In genomic region chr7:98329100-98329871, GRCh38 we compare ENCODE assay signal across 21 cellular contexts. TPM values are rescaled to one million over a fixed set of nuclear protein-coding genes. Genes with fewer than 3 reads are reported as not detected.
DNase-seq lines count a peak whose midpoint lies in the region; ATAC-seq, FAIRE-seq and TF ChIP-seq lines count a peak whose summit lies in the region.
"Had no signal": no experiment of that assay in that cellular context is flagged by ENCODE, and none has a peak within 500 bp of the region (broad histone marks: within the 10 kb centered on the region; RNA-seq: fewer than 3 reads in every experiment).

No MANE protein-coding gene starts in this region.

- no peak for FAIRE-seq in RCC 7860 (lab: Jason Lieb, UNC)
- FAIRE-seq: frontal cortex, GM12892, small intestine had no signal

- H3K27me3 Mint-ChIP-seq in mesothelial cell of epicardium (ENCODE audit: low read depth), result no peaks in the 10 kb centered on the region
- H3K27me3 Mint-ChIP-seq: CD4-positive, alpha-beta memory T cell; stimulated activated naive CD8-positive, alpha-beta T cell treated with anti-CD3 and anti-CD28 coated beads, Interleukin-15, amount 100 ng/mL, for 72 hours had no signal

- H3K27ac Mint-ChIP-seq in mesothelial cell of epicardium, result peak overlapping the region; percentile 70
- H3K27ac Mint-ChIP-seq: immature natural killer cell had no signal

- ATAC-seq in GM21619 (IDR thresholded peaks at IDR 0.05; ENCODE audit: unreplicated experiment), result no peak
- no peak for ATAC-seq in GM18519 (IDR thresholded peaks at IDR 0.05; ENCODE audit: low FRiP score, unreplicated experiment)
- ATAC-seq in GM18870 (IDR thresholded peaks at IDR 0.05; ENCODE audit: unreplicated experiment), result no peak
- ATAC-seq: stimulated activated naive CD8-positive, alpha-beta T cell treated with anti-CD3 and anti-CD28 coated beads, Interleukin-15, amount 100 ng/mL, for 72 hours had no signal

- peaks cover 19% of the 10 kb centered on the region for H3K9me3 Mint-ChIP-seq in mesothelial cell of epicardium
- H3K9me3 Mint-ChIP-seq: immature natural killer cell; stimulated activated naive CD8-positive, alpha-beta T cell treated with anti-CD3 and anti-CD28 coated beads, Interleukin-15, amount 100 ng/mL, for 72 hours had no signal

- DNase-seq in AG04449 (ENCODE audit: low read depth, low spot score) (peak; percentile 12), RCC 7860 (ENCODE audit: low spot score) (peak; percentile 49), fibroblast of the aortic adventitia (ENCODE audit: low read depth) (peak; percentile 58), mesothelial cell of epicardium (ENCODE audit: low spot score in 2 of 2, unreplicated experiment in 2 of 2) (no peak)
- no peak for DNase-seq in effector CD4-positive, alpha-beta T cell
- DNase-seq: 8988T; activated CD8-positive, alpha-beta memory T cell treated with anti-CD3 and anti-CD28 coated beads for 24 hours; activated effector memory CD4-positive, alpha-beta T cell treated with Interleukin-2 at 50 U/mL for 16 hours; aorta; CD4-positive, alpha-beta memory T cell; EL; immature natural killer cell; NCI-H1694 treated with DMSO at 0.1 percent for 48 hours; NCI-H524 treated with DMSO at 0.1 percent for 48 hours; small intestine; stimulated activated naive CD8-positive, alpha-beta T cell treated with anti-CD3 and anti-CD28 coated beads, Interleukin-15, amount 100 ng/mL, for 72 hours had no signal

- TF ChIP-seq CTCF in AG04449 (IDR thresholded peaks at IDR 0.05; ENCODE audit: insufficient read depth, low read length, missing control alignments) (no peak), fibroblast of the aortic adventitia (IDR thresholded peaks at IDR 0.05; ENCODE audit: insufficient read depth, low read length) (no peak), mesothelial cell of epicardium (IDR thresholded peaks at IDR 0.05; ENCODE audit: unreplicated experiment) (no peak)

- POLR2A ChIA-PET in AG04449 (lab: Yijun Ruan, JAX), result interaction anchor here (1.1 to 1.9 kb wide), 2 partner anchors 11 to 42 kb away, joined by 4 read pairs; no protein-coding TSS in a partner anchor

- H3K4me3 Mint-ChIP-seq in mesothelial cell of epicardium, result no peak overlapping the region
- H3K4me3 Mint-ChIP-seq: CD4-positive, alpha-beta memory T cell; immature natural killer cell; stimulated activated naive CD8-positive, alpha-beta T cell treated with anti-CD3 and anti-CD28 coated beads, Interleukin-15, amount 100 ng/mL, for 72 hours had no signal

- H3K36me3 Mint-ChIP-seq in mesothelial cell of epicardium, result peaks cover 23% of the 10 kb centered on the region
- H3K36me3 Mint-ChIP-seq: CD4-positive, alpha-beta memory T cell; immature natural killer cell had no signal

- CTCF ChIA-PET in AG04449 (lab: Yijun Ruan, JAX), result interaction anchor here (0.7 to 1.4 kb wide), 2 partner anchors 35 to 72 kb away, joined by 5 read pairs; partner anchors contain the start of gene BAIAP2L1

- no peak overlapping the region for H3K4me3 ChIP-seq in AG04449 (ENCODE audit: low read depth, low read length)
- no peak overlapping the region for H3K4me3 ChIP-seq in fibroblast of the aortic adventitia (ENCODE audit: low read depth, low read length)

- H3K4me1 Mint-ChIP-seq in mesothelial cell of epicardium, result peaks cover 16% of the 10 kb centered on the region
- H3K4me1 Mint-ChIP-seq: CD4-positive, alpha-beta memory T cell; immature natural killer cell; stimulated activated naive CD8-positive, alpha-beta T cell treated with anti-CD3 and anti-CD28 coated beads, Interleukin-15, amount 100 ng/mL, for 72 hours had no signal

RNA-seq across cellular contexts. Expression of gene BRI3, which starts 47.8 kb away (rescaled TPM):
- total RNA-seq in fibroblast of the aortic adventitia (ENCODE audit: low replicate concordance), result 22.5 and 105 TPM in 2 replicates
- 112 to 115 TPM (median 113 TPM) in 3 replicates for total RNA-seq in mesothelial cell of epicardium

Comparison
In these comparisons a context has a peak if more than half of its experiments do, and no peak if none do; other contexts are left out.
1. DNase-seq: peak in AG04449 (single experiment), RCC 7860 (single experiment) and fibroblast of the aortic adventitia (single experiment); none in mesothelial cell of epicardium (0 of 2) and effector CD4-positive, alpha-beta T cell (single experiment).